7 cellular contexts compared by ENCODE assay signal in the genomic region with DNA sequence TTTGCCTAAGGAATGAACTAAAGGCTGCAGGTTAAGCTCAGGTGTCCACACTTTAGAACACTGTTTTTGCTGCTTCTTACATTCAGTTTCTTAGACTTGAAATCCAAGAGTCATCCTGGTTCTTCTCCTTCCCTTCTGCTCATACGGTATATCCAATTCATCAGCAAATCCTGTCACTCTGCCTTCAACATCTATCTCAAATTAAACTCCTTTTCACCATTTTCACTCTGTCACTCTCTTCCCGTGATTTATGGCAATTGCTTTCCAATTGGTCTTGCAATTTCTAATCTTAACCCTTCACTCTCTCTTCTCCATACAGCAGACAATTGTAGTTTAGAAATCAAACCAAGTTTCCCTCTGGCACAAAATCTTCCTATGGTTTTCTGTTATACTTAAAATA.
"Had no signal": no experiment of that assay in that cellular context is flagged by ENCODE, and none has a peak within 500 bp of the region (broad histone marks: within the 10 kb centered on the region; RNA-seq: fewer than 3 reads in every experiment).

No MANE protein-coding gene starts in this region.

- ATAC-seq: HepG2, K562 had no signal

- H3K4me3 Mint-ChIP-seq: IgD-negative memory B cell had no signal

- H3K27ac Mint-ChIP-seq: IgD-negative memory B cell had no signal

- H3K27me3 Mint-ChIP-seq: IgD-negative memory B cell had no signal

- H3K36me3 Mint-ChIP-seq: IgD-negative memory B cell had no signal

- H3K4me1 Mint-ChIP-seq: IgD-negative memory B cell had no signal

- H3K27ac ChIP-seq: HL-60 had no signal

- DNase-seq: IMR-90, KBM-7, KG1 had no signal

- H3K4me3 ChIP-seq: K562 had no signal
